In the genomic region with DNA sequence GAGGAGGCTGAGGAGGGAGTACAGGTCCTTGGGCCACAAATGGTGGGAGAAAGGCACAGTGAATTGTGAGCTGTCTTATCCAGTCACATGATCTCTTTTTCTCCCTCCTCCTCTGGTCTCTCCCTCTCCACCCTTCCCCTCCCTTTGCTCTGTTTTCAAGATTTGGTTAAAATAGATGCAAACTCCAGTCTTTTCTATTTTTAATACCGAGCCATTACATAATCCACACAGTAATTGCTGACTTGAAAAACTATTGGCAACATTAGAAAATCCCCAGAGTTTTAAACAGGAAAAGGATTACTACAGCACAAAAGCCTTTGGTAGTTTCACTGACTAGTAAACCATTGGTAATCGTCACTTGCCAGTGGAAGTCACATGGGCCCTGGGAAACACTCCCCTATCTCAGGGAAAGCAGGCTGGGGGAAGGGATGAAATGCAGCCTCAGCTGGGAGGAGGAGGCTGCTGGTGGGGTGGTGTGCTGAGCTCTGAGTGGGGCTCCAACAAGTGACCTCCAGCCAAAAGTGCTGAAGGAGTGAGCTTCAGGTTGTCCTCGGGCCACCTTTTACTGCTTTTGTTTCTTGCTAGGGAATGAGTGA, we compare ENCODE assay signal across 8 cellular contexts. TPM values are rescaled to one million over a fixed set of nuclear protein-coding genes. Genes with fewer than 3 reads are reported as not detected.
A peak's percentile ranks its signal among the peaks of the same experiment; 100 is the strongest.
DNase-seq lines count a peak whose midpoint lies in the region; ATAC-seq and TF ChIP-seq lines count a peak whose summit lies in the region.

No MANE protein-coding gene starts in this region.

- WGBS in aorta, 2 donors, result 2 to 4% methylated on average over 3 of the region's 3 CpGs

- intact Hi-C loops in aorta (cut with DNase I), result loop anchor here in 1 of 2 donors (5.0 kb wide), 2 partner anchors 37 to 57 kb away; a partner anchor contains a TSS

- H3K27me3 ChIP-seq in MG63, result no peaks in the 10 kb centered on the region
- H3K27me3 ChIP-seq in aorta (ENCODE audit: control insufficient read depth in 1 of 2, insufficient read depth in 2 of 2, low read length in 1 of 2), result no peaks in the 10 kb centered on the region

- H3K36me3 ChIP-seq in MG63 (no peaks in the 10 kb centered on the region), aorta (ENCODE audit: control insufficient read depth in 1 of 2, insufficient read depth in 2 of 2, low read length in 1 of 2) (peaks cover 0 to 3% of the 10 kb centered on the region in 2 donors)

- no peak overlapping the region for H3K4me3 ChIP-seq in MG63
- H3K4me3 ChIP-seq in epithelial cell of esophagus (ENCODE audit: low read length), result no peak overlapping the region
- no peak overlapping the region for H3K4me3 ChIP-seq in aorta (ENCODE audit: low read length in 2 of 2)

- H3K27ac ChIP-seq in aorta (ENCODE audit: low read depth in 1 of 2, low read length in 2 of 2), result peak overlapping the region; percentile 73 to 80

- ATAC-seq in aorta (ENCODE audit: low FRiP score), result peak; percentile 92
- ATAC-seq in HG02852 (IDR thresholded peaks at IDR 0.05; ENCODE audit: unreplicated experiment), result no peak

- no peak for TF ChIP-seq CTCF in epithelial cell of esophagus (IDR thresholded peaks at IDR 0.05; ENCODE audit: insufficient read depth, low read depth, low read length, missing control alignments)

- peaks cover 3 to 4% of the 10 kb centered on the region in 2 donors for H3K4me1 ChIP-seq in aorta (ENCODE audit: control insufficient read depth in 1 of 2, insufficient read depth in 2 of 2, low read length in 2 of 2)

- DNase-seq in A172 (ENCODE audit: low spot score) (peak; percentile 68), MG63 (peak; percentile 39), epithelial cell of esophagus (ENCODE audit: low read depth) (peak; percentile 33), midbrain (lab: John Stamatoyannopoulos, UW) (peak; percentile 43), aorta (peak; percentile 79 to 90), DMS53 treated with DMSO at 0.1 percent for 48 hours (lab: John Stamatoyannopoulos, UW; ENCODE audit: unreplicated experiment) (no peak)
- DNase-seq in stimulated activated CD8-positive, alpha-beta memory T cell treated with anti-CD3 and anti-CD28 coated beads, Interleukin-4, amount 100 ng/mL, for 48 hours, result no peak

- H3K9me3 ChIP-seq in MG63, result no peaks in the 10 kb centered on the region
- H3K9me3 ChIP-seq in aorta (ENCODE audit: control insufficient read depth, low read length), result no peaks in the 10 kb centered on the region

RNA-seq across cellular contexts. Expression of a gene that starts 57.4 kb away (rescaled TPM):
- 24.3 and 26.3 TPM in 2 replicates for total RNA-seq in A172 (2014; rRNA removed; shearing (Covaris generic))
- 92.9 and 104 TPM in 2 replicates for total RNA-seq in MG63 (2014; rRNA removed; shearing (Covaris generic); ENCODE audit: low replicate concordance)
- total RNA-seq in aorta, result 100 to 1,000 TPM; 263 to 288 TPM
- polyA plus RNA-seq in aorta, result 100 to 1,000 TPM; 249 to 259 TPM

Comparison
In these comparisons a context has a peak if more than half of its experiments do, and no peak if none do; other contexts are left out.
1. DNase-seq: peak in A172 (single experiment), MG63 (single experiment), epithelial cell of esophagus (single experiment), midbrain (single experiment) and aorta (2 of 2); none in DMS53 treated with DMSO at 0.1 percent for 48 hours (single experiment) and stimulated activated CD8-positive, alpha-beta memory T cell treated with anti-CD3 and anti-CD28 coated beads, Interleukin-4, amount 100 ng/mL, for 48 hours (single experiment).